ENCODE assay signal across 13 cellular contexts in genomic region chr5:103499236-103499635, GRCh38.
"Had no signal": no experiment of that assay in that cellular context is flagged by ENCODE, and none has a peak within 500 bp of the region (broad histone marks: within the 10 kb centered on the region; RNA-seq: fewer than 3 reads in every experiment).

No MANE protein-coding gene starts in this region.

- H3K4me1 Mint-ChIP-seq: activated naive CD4-positive, alpha-beta T cell treated with anti-CD3 and anti-CD28 coated beads, Interleukin-2, amount 50 U/mL, for 24 hours; stimulated activated naive CD8-positive, alpha-beta T cell treated with anti-CD3 and anti-CD28 coated beads, Interleukin-15, amount 100 ng/mL, for 72 hours had no signal

- H3K27ac Mint-ChIP-seq: activated naive CD4-positive, alpha-beta T cell treated with anti-CD3 and anti-CD28 coated beads, Interleukin-2, amount 50 U/mL, for 24 hours; stimulated activated naive CD8-positive, alpha-beta T cell treated with anti-CD3 and anti-CD28 coated beads, Interleukin-15, amount 100 ng/mL, for 72 hours had no signal

- H3K36me3 ChIP-seq: esophagus squamous epithelium, heart left ventricle, upper lobe of right lung had no signal

- H3K9me3 ChIP-seq: testis, upper lobe of right lung had no signal

- H3K27ac ChIP-seq: esophagus squamous epithelium, testis, upper lobe of right lung had no signal

- H3K36me3 Mint-ChIP-seq: activated naive CD4-positive, alpha-beta T cell treated with anti-CD3 and anti-CD28 coated beads, Interleukin-2, amount 50 U/mL, for 24 hours had no signal

- DNase-seq: dorsolateral prefrontal cortex; esophagus squamous epithelium; foreskin fibroblast; heart left ventricle; kidney glomerular epithelial cell; occipital lobe; stimulated activated CD4-positive, alpha-beta T cell treated with anti-CD3 and anti-CD28 coated beads, Interleukin-15, amount 100 ng/mL, for 24 hours; stimulated activated CD4-positive, alpha-beta T cell treated with anti-CD3 and anti-CD28 coated beads, Interleukin-4, amount 100 ng/mL, for 24 hours; stimulated activated naive CD8-positive, alpha-beta T cell treated with anti-CD3 and anti-CD28 coated beads, Interleukin-15, amount 100 ng/mL, for 72 hours; T-helper 2 cell; testis; upper lobe of right lung had no signal

- H3K4me3 ChIP-seq: esophagus squamous epithelium, heart left ventricle, testis, upper lobe of right lung had no signal

- H3K4me3 Mint-ChIP-seq: activated naive CD4-positive, alpha-beta T cell treated with anti-CD3 and anti-CD28 coated beads, Interleukin-2, amount 50 U/mL, for 24 hours; stimulated activated naive CD8-positive, alpha-beta T cell treated with anti-CD3 and anti-CD28 coated beads, Interleukin-15, amount 100 ng/mL, for 72 hours had no signal

- H3K4me1 ChIP-seq: esophagus squamous epithelium, upper lobe of right lung had no signal

- H3K9me3 Mint-ChIP-seq: activated naive CD4-positive, alpha-beta T cell treated with anti-CD3 and anti-CD28 coated beads, Interleukin-2, amount 50 U/mL, for 24 hours; stimulated activated naive CD8-positive, alpha-beta T cell treated with anti-CD3 and anti-CD28 coated beads, Interleukin-15, amount 100 ng/mL, for 72 hours had no signal

- H3K27me3 ChIP-seq: dorsolateral prefrontal cortex, esophagus squamous epithelium, heart left ventricle, testis, upper lobe of right lung had no signal
